21 cellular contexts compared by ENCODE assay signal in the genomic region with DNA sequence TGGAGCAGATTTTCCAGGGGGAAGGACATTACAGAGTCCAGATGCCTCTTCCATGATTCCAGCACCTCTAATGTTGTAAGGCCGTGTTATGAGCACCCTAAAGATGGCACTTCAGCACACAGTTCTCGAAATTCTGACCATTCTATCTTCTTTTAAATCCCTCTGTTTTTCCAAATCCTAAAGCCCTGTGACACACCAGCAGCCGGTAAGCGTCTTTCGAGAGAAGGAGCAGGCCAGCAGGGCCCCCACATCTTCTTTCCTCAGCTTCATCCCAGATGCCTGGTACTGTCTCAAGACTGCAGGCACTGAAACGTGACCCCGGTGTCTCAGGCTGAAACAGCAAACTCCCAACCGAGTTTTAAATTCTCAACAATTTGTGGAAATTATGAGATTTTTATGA.
DNase-seq lines count a peak whose midpoint lies in the region; ATAC-seq and TF ChIP-seq lines count a peak whose summit lies in the region.
"Had no signal": no experiment of that assay in that cellular context is flagged by ENCODE, and none has a peak within 500 bp of the region (broad histone marks: within the 10 kb centered on the region; RNA-seq: fewer than 3 reads in every experiment).

No MANE protein-coding gene starts in this region.

- no peak overlapping the region for H3K9ac ChIP-seq in IMR-90 (ENCODE audit: low read depth, low read length)
- H3K9ac ChIP-seq in smooth muscle cell (ENCODE audit: low read depth), result no peak overlapping the region
- H3K9ac ChIP-seq: BLaER1 had no signal

- TF ChIP-seq CTCF in IMR-90 (conservative IDR thresholded peaks at IDR 0.05; ENCODE audit: low read depth, low read length), result no peak
- no peak for TF ChIP-seq CTCF in smooth muscle cell (IDR thresholded peaks at IDR 0.05; ENCODE audit: borderline replicate concordance, insufficient read depth, poor library complexity, severe bottlenecking)

- H3K79me2 ChIP-seq in smooth muscle cell (ENCODE audit: low read depth), result no peaks in the 10 kb centered on the region

- H2AK9ac ChIP-seq in IMR-90 (replicated peaks; ENCODE audit: low read depth, low read length, poor library complexity), result no peak overlapping the region

- H3K4me3 ChIP-seq in IMR-90 (ENCODE audit: insufficient read depth, low read depth, low read length), result no peak overlapping the region
- no peak overlapping the region for H3K4me3 ChIP-seq in smooth muscle cell
- H3K4me3 ChIP-seq: BLaER1 had no signal

- H2BK5ac ChIP-seq in IMR-90 (ENCODE audit: low read depth, low read length, poor library complexity, severe bottlenecking), result no peak overlapping the region

- no peak for DNase-seq in IMR-90
- peak; percentile 13 for DNase-seq in islet precursor cell
- no peak for DNase-seq in smooth muscle cell (lab: John Stamatoyannopoulos, UW; ENCODE audit: unreplicated experiment)
- no peak for DNase-seq in stimulated activated CD4-positive, alpha-beta T cell treated with anti-CD3 and anti-CD28 coated beads, Interleukin-2, amount 100 ng/mL, for 48 hours
- DNase-seq in NCI-H146 (lab: John Stamatoyannopoulos, UW), result no peak
- DNase-seq: 8988T; ACHN; BE2C; C1 segment of cervical spinal cord; CD4-positive, alpha-beta memory T cell; CD4-positive, CD25-positive, alpha-beta regulatory T cell; CD8-positive, alpha-beta memory T cell; COR-L47; DMS 273 treated with DMSO at 0.1 percent for 48 hours; DMS153; DMS53; DMS79; DND-41; EL; GDM1 had no signal

- H2AFZ ChIP-seq in IMR-90 (replicated peaks; ENCODE audit: low read length, poor library complexity), result no peak overlapping the region
- H2AFZ ChIP-seq in smooth muscle cell (ENCODE audit: low read depth), result peak overlapping the region; percentile 57

- intact Hi-C loops in IMR-90 (cut with micrococcal nuclease), result no loop called here

- no peaks in the 10 kb centered on the region for H4K20me1 ChIP-seq in IMR-90 (ENCODE audit: insufficient read depth, low read length)
- no peaks in the 10 kb centered on the region for H4K20me1 ChIP-seq in smooth muscle cell (ENCODE audit: low read depth)
- H4K20me1 ChIP-seq: BLaER1 had no signal

- POLR2A ChIA-PET in IMR-90 (lab: Charles Lee; ENCODE audit: unreplicated experiment), result no interaction called here

- no peaks in the 10 kb centered on the region for H3K9me3 ChIP-seq in IMR-90 (ENCODE audit: control insufficient read depth, insufficient read depth, low read length)
- no peaks in the 10 kb centered on the region for H3K9me3 ChIP-seq in smooth muscle cell (replicated peaks; ENCODE audit: low read depth)
- H3K9me3 ChIP-seq: BE2C had no signal

- H3K27ac ChIP-seq in IMR-90 (ENCODE audit: insufficient read depth, low read length) (no peak overlapping the region), smooth muscle cell (ENCODE audit: low read depth) (no peak overlapping the region)
- H3K27ac ChIP-seq: BLaER1 had no signal

- no peak overlapping the region for H2BK15ac ChIP-seq in IMR-90 (ENCODE audit: low read depth, low read length)

- WGBS in IMR-90 (ENCODE audit: extremely low coverage in 2 of 2, insufficient read length in 1 of 2), 2 experiments, result 74% methylated on average over 4 of the region's 8 CpGs; no CpG with 5 or more reads in 1 of the 2 experiments
- WGBS in smooth muscle cell (ENCODE audit: low lambda C conversion rate), result 33% methylated on average over 8 of the region's 8 CpGs

- in situ Hi-C loops in IMR-90 (cut with MboI; ENCODE audit: low sequenced_read_pairs), result no loop called here

- H2BK20ac ChIP-seq in IMR-90 (ENCODE audit: low read depth, low read length), result no peak overlapping the region

- H2BK120ac ChIP-seq in IMR-90 (ENCODE audit: low read depth, low read length), result peak overlapping the region; percentile 82

- H4K91ac ChIP-seq in IMR-90 (ENCODE audit: insufficient read depth, low read depth, low read length), result no peak overlapping the region; the same call in 1 of the 2 replicates

- TF ChIP-seq POLR2A in IMR-90 (IDR thresholded peaks at IDR 0.05; ENCODE audit: low read depth, low read length), result no peak

- no peak for ATAC-seq in IMR-90 (ENCODE audit: low read depth)

- H4K5ac ChIP-seq in IMR-90 (ENCODE audit: low read depth, low read length), result no peak overlapping the region

- no peaks in the 10 kb centered on the region for H3F3A ChIP-seq in smooth muscle cell (ENCODE audit: low read depth)

- no peak overlapping the region for H3K56ac ChIP-seq in IMR-90 (ENCODE audit: extremely low read depth, insufficient read depth, low read length)

- no peaks in the 10 kb centered on the region; the same call in 1 of the 2 replicates for H3K9me1 ChIP-seq in IMR-90 (ENCODE audit: insufficient read depth, low read length)

- no TSS peak for BruUV-seq in IMR-90 (replicated peaks; lab: Mats Ljungman, UMichigan)

- no peak overlapping the region for H3K23ac ChIP-seq in IMR-90 (ENCODE audit: low read depth, low read length)

- H3K36me3 ChIP-seq in IMR-90 (ENCODE audit: control insufficient read depth, insufficient read depth, low read length) (no peaks in the 10 kb centered on the region), smooth muscle cell (ENCODE audit: low read depth) (no peaks in the 10 kb centered on the region)
- H3K36me3 ChIP-seq: BE2C, BLaER1 had no signal

- no peak overlapping the region for H4K8ac ChIP-seq in IMR-90 (ENCODE audit: low read depth in 2 of 2, low read length in 2 of 2)

- H3K14ac ChIP-seq in IMR-90 (replicated peaks; ENCODE audit: low read depth, low read length), result no peak overlapping the region

- H3K79me1 ChIP-seq in IMR-90 (ENCODE audit: low read depth in 1 of 2, low read length in 2 of 2), result no peaks in the 10 kb centered on the region

- dilution Hi-C loops in IMR-90 (cut with HindIII; ENCODE audit: low sequenced_read_pairs, unreplicated experiment), result no loop called here

- H3K27me3 ChIP-seq in IMR-90 (ENCODE audit: control insufficient read depth, insufficient read depth, low read length) (no peaks in the 10 kb centered on the region; the same call in 1 of the 2 replicates), smooth muscle cell (ENCODE audit: low read depth) (no peaks in the 10 kb centered on the region)
- H3K27me3 ChIP-seq: BLaER1 had no signal

- peak overlapping the region; percentile 20; the same call in 1 of the 2 replicates for H3K4ac ChIP-seq in IMR-90 (ENCODE audit: low read depth, low read length)

- peak overlapping the region; percentile 2; the same call in 1 of the 2 replicates for H2AK5ac ChIP-seq in IMR-90 (ENCODE audit: low read depth, low read length)

- H3K4me1 ChIP-seq in IMR-90 (ENCODE audit: control insufficient read depth, insufficient read depth, low read length) (peaks cover 9% of the 10 kb centered on the region; the same call in 1 of the 2 replicates), smooth muscle cell (ENCODE audit: low read depth) (peaks cover 8% of the 10 kb centered on the region)
- H3K4me1 ChIP-seq: BE2C had no signal

- no peak for TF ChIP-seq RAD21 in IMR-90 (IDR thresholded peaks at IDR 0.05; ENCODE audit: low read length)

- CTCF ChIA-PET in IMR-90 (lab: Yijun Ruan, JAX), result no interaction called here

- H3K4me2 ChIP-seq in IMR-90 (ENCODE audit: low read depth, low read length), result no peak overlapping the region
- H3K4me2 ChIP-seq in smooth muscle cell, result no peak overlapping the region
- H3K4me2 ChIP-seq: BLaER1 had no signal

- H3K18ac ChIP-seq in IMR-90 (ENCODE audit: low read depth, low read length), result no peak overlapping the region

TF ChIP-seq in IMR-90, 13 proteins besides CTCF, POLR2A, EP300 and RAD21:
- no peak for TF ChIP-seq FOS (IDR thresholded peaks at IDR 0.05; ENCODE audit: low read depth, low read length)
- no peak for TF ChIP-seq RCOR1 (IDR thresholded peaks at IDR 0.05; ENCODE audit: insufficient replicate concordance, low read length)
- no peak for TF ChIP-seq RFX5 (IDR thresholded peaks at IDR 0.05; ENCODE audit: low read depth, low read length)
- no peak for TF ChIP-seq USF2 (IDR thresholded peaks at IDR 0.05; ENCODE audit: low read depth, low read length)
- TF ChIP-seq CEBPB (IDR thresholded peaks at IDR 0.05; ENCODE audit: low read depth, low read length), result no peak
- TF ChIP-seq CHD1 (IDR thresholded peaks at IDR 0.05; ENCODE audit: low read depth, low read length), result no peak
- no peak for TF ChIP-seq MAFK (IDR thresholded peaks at IDR 0.05; ENCODE audit: low read depth, low read length)
- TF ChIP-seq SMC3 (IDR thresholded peaks at IDR 0.05; ENCODE audit: low read depth, low read length), result no peak
